ENCODE assay signal across 8 cellular contexts in the genomic region with DNA sequence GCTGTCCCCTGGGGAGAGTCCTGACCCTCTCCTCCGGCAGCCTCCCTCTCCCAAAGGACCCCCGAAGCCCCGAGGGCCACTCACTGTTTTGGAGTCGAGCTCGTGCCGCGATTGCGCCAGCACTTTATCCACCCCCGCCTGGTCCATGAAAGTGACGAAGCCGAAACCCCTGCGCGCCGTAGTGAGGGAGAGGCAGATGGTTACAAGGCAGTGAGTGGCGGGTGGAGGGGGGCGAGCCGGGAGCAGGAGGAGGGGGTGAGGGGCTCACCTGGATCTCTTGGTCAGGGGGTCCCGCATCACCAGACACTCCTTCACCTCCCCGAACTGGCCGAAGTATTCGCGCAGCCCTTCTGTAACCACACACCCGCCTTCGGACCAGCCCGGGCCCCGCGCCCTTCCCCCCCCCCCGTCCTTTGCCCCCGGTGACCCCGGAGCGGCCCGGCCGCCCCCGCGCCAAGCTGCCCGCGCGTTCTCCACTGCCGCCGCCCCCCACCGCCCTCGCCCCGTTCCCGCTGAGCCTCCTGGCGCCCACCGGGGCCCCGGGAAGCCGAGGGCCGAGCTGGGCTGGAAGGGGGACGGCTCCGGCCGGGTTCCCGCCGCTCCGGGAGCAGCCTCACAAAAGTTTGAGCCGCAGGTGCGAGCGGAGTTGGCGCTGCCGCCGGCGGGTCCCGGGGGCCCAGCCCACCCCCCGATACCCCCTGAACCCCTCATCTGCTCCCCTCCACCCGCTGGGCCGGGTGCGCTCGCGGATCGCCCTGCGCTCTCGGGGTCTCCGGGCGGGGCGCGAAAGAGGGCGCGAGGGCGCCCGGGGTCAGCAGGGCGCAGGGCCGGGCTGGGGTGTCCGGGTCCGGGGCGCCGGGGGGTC. TPM values are rescaled to one million over a fixed set of nuclear protein-coding genes. Genes with fewer than 3 reads are reported as not detected.
DNase-seq lines count a peak whose midpoint lies in the region; ATAC-seq, FAIRE-seq and TF ChIP-seq lines count a peak whose summit lies in the region.

No MANE protein-coding gene starts in this region.

- DNase-seq in BE2C (no peak), Peyer's patch (no peak), endothelial cell of umbilical vein (ENCODE audit: low read depth, low spot score) (no peak), AG08396 (ENCODE audit: low spot score) (no peak), H4 (ENCODE audit: low spot score) (no peak), T1000 (lab: John Stamatoyannopoulos, UW) (no peak)

- H3K4me3 ChIP-seq in BE2C (ENCODE audit: low read depth, low read length) (peak overlapping the region; percentile 38), Peyer's patch (peak overlapping the region; percentile 31 to 68 (median 52)), endothelial cell of umbilical vein (replicated peaks in 1 of 3; ENCODE audit: insufficient read depth in 1 of 3, low read depth in 1 of 3, low read length in 3 of 3) (no peak overlapping the region), parathyroid adenoma (ENCODE audit: low read depth, low read length) (peak overlapping the region; percentile 37)

- intact Hi-C loops in endothelial cell of umbilical vein (cut with micrococcal nuclease): no loop called here

- H3K27ac ChIP-seq in Peyer's patch (peak overlapping the region in 3 of 4 donors; percentile 22 to 61 (median 48)), endothelial cell of umbilical vein (ENCODE audit: insufficient read depth, low read depth, low read length) (no peak overlapping the region), parathyroid adenoma (no peak overlapping the region)

- no peak for FAIRE-seq in endothelial cell of umbilical vein (lab: Jason Lieb, UNC)

- no peak overlapping the region for H3K9ac ChIP-seq in endothelial cell of umbilical vein (replicated peaks; ENCODE audit: extremely low read depth, insufficient read depth, low read length)
- H3K9ac ChIP-seq in parathyroid adenoma: no peak overlapping the region

- H3K9me3 ChIP-seq in BE2C (no peaks in the 10 kb centered on the region), Peyer's patch (no peaks in the 10 kb centered on the region), endothelial cell of umbilical vein (replicated peaks; ENCODE audit: control insufficient read depth, insufficient read depth, low read length) (no peaks in the 10 kb centered on the region), parathyroid adenoma (ENCODE audit: control insufficient read depth, low read length) (no peaks in the 10 kb centered on the region)

- no peaks in the 10 kb centered on the region for H3K79me2 ChIP-seq in endothelial cell of umbilical vein (ENCODE audit: control insufficient read depth, insufficient read depth, low read length)
- no peaks in the 10 kb centered on the region for H3K79me2 ChIP-seq in parathyroid adenoma

- no peak for ATAC-seq in GM21529 (IDR thresholded peaks at IDR 0.05; ENCODE audit: unreplicated experiment)

- no TSS peak for BruUV-seq in endothelial cell of umbilical vein (replicated peaks; lab: Mats Ljungman, UMichigan)

- dilution Hi-C loops in endothelial cell of umbilical vein (cut with MboI; ENCODE audit: extremely low pct_ligation_motif_present, low sequenced_read_pairs): no loop called here

- POLR2A ChIA-PET in endothelial cell of umbilical vein (lab: Charles Lee): no interaction called here

- H3K4me1 ChIP-seq in BE2C: peaks cover 4% of the 10 kb centered on the region
- peaks cover 0 to 44% (median 9%) of the 10 kb centered on the region in 4 donors for H3K4me1 ChIP-seq in Peyer's patch
- H3K4me1 ChIP-seq in endothelial cell of umbilical vein (ENCODE audit: control insufficient read depth, extremely low read depth, insufficient read depth, low read length): no peaks in the 10 kb centered on the region
- peaks cover 7% of the 10 kb centered on the region for H3K4me1 ChIP-seq in parathyroid adenoma

- no peaks in the 10 kb centered on the region for H3K9me1 ChIP-seq in endothelial cell of umbilical vein (replicated peaks; ENCODE audit: control insufficient read depth, extremely low read depth, insufficient read depth, low read length)

- no peaks in the 10 kb centered on the region for H4K20me1 ChIP-seq in endothelial cell of umbilical vein (replicated peaks; ENCODE audit: control insufficient read depth, extremely low read depth, insufficient read depth, low read length)

- TF ChIP-seq CTCF in BE2C (IDR thresholded peaks at IDR 0.05; ENCODE audit: low read depth, low read length) (no peak), Peyer's patch (IDR thresholded peaks at IDR 0.05) (no peak), endothelial cell of umbilical vein (IDR thresholded peaks at IDR 0.05; ENCODE audit: extremely low read depth in 1 of 2, insufficient read depth in 1 of 2, low read depth in 1 of 2, low read length in 2 of 2) (no peak), parathyroid adenoma (IDR thresholded peaks at IDR 0.05) (no peak)

- no peak overlapping the region for H2AFZ ChIP-seq in endothelial cell of umbilical vein (ENCODE audit: low read depth, low read length)
- H2AFZ ChIP-seq in parathyroid adenoma: peak overlapping the region; percentile 73

- H3K4me2 ChIP-seq in endothelial cell of umbilical vein (ENCODE audit: insufficient read depth, low read length) (peak overlapping the region; percentile 24), parathyroid adenoma (ENCODE audit: low read length) (peak overlapping the region; percentile 68)

- H3K27me3 ChIP-seq in BE2C (peaks cover 54% of the 10 kb centered on the region), Peyer's patch (peaks cover 0 to 20% of the 10 kb centered on the region in 2 donors), endothelial cell of umbilical vein (ENCODE audit: control insufficient read depth in 2 of 2, insufficient read depth in 2 of 2, low read length in 2 of 2) (peaks cover 52 to 57% of the 10 kb centered on the region in 2 experiments), parathyroid adenoma (ENCODE audit: control insufficient read depth, insufficient read depth, low read length) (no peaks in the 10 kb centered on the region)

- H3K36me3 ChIP-seq in BE2C (no peaks in the 10 kb centered on the region), Peyer's patch (no peaks in the 10 kb centered on the region), endothelial cell of umbilical vein (ENCODE audit: control insufficient read depth in 2 of 2, extremely low read depth in 1 of 2, insufficient read depth in 2 of 2, low read length in 2 of 2) (no peaks in the 10 kb centered on the region), parathyroid adenoma (ENCODE audit: control insufficient read depth, insufficient read depth, low read length) (no peaks in the 10 kb centered on the region)

- CTCF ChIA-PET in endothelial cell of umbilical vein (lab: Charles Lee): interaction anchor here (0.6 to 3.1 kb wide), 9 partner anchors 8 to 96 kb away, joined by 3 to 24 read pairs (median 5); no protein-coding TSS in a partner anchor

- no peak for TF ChIP-seq POLR2A in Peyer's patch (IDR thresholded peaks at IDR 0.05)
- no peak for TF ChIP-seq POLR2A in endothelial cell of umbilical vein (IDR thresholded peaks at IDR 0.05; ENCODE audit: low read depth, low read length)

TF ChIP-seq in endothelial cell of umbilical vein, 7 proteins besides CTCF, POLR2A, EP300 and RAD21:
- peak; percentile 36 for TF ChIP-seq EZH2 (IDR thresholded peaks at IDR 0.05; ENCODE audit: borderline replicate concordance, low read depth, low read length, severe bottlenecking)
- no peak for TF ChIP-seq FOS (IDR thresholded peaks at IDR 0.05; ENCODE audit: borderline replicate concordance, insufficient read depth, low read length)

RNA-seq across cellular contexts. Expression of gene MSI1, which starts 0.8 kb away (rescaled TPM):
- polyA plus RNA-seq in BE2C (2012; ENCODE audit: insufficient read depth, insufficient read length, low read depth): 8.4 TPM
- total RNA-seq in Peyer's patch (1 to 10 TPM; 1.6 to 5.8 (median 4.2) TPM), endothelial cell of umbilical vein (0.12 TPM in 1 of 2 replicates, not detected in the other)
- 0.01 TPM in 1 of 2 replicates, not detected in the other for polyA plus RNA-seq in endothelial cell of umbilical vein
- polyA plus RNA-seq in endothelial cell of umbilical vein (2011; cell fraction: cytosol; rRNA removed): not detected in 2 replicates
- 0.07 TPM in 1 of 2 replicates, not detected in the other for polyA plus RNA-seq in endothelial cell of umbilical vein (2011; cell fraction: nucleus; rRNA removed)
- polyA plus RNA-seq in endothelial cell of umbilical vein (2012): not detected in 2 replicates
- polyA minus RNA-seq in endothelial cell of umbilical vein: not detected in 2 replicates
- polyA minus RNA-seq in endothelial cell of umbilical vein (2011; cell fraction: cytosol; rRNA and poly(A)+ RNA removed): not detected
- polyA minus RNA-seq in endothelial cell of umbilical vein (2011; cell fraction: nucleus; rRNA and poly(A)+ RNA removed): not detected in 2 replicates
- total RNA-seq in H4 (2014; rRNA removed; shearing (Covaris generic)): 0.35 and 0.72 TPM in 2 replicates

RNA-seq across cellular contexts. Expression of gene PLA2G1B, which starts 40.6 kb away (rescaled TPM):
- polyA plus RNA-seq in BE2C (2012; ENCODE audit: insufficient read depth, insufficient read length, low read depth): not detected
- total RNA-seq in Peyer's patch (not detected), endothelial cell of umbilical vein (not detected in 2 replicates)
- polyA plus RNA-seq in endothelial cell of umbilical vein: not detected in 2 replicates
- not detected in 2 replicates for polyA plus RNA-seq in endothelial cell of umbilical vein (2011; cell fraction: cytosol; rRNA removed)
- polyA plus RNA-seq in endothelial cell of umbilical vein (2011; cell fraction: nucleus; rRNA removed): not detected in 2 replicates
- polyA plus RNA-seq in endothelial cell of umbilical vein (2012): not detected in 2 replicates
- polyA minus RNA-seq in endothelial cell of umbilical vein: not detected in 2 replicates
- polyA minus RNA-seq in endothelial cell of umbilical vein (2011; cell fraction: cytosol; rRNA and poly(A)+ RNA removed): not detected
- not detected in 2 replicates for polyA minus RNA-seq in endothelial cell of umbilical vein (2011; cell fraction: nucleus; rRNA and poly(A)+ RNA removed)
- not detected in 2 replicates for total RNA-seq in H4 (2014; rRNA removed; shearing (Covaris generic))

Comparison
In these comparisons a context has a peak if more than half of its experiments do, and no peak if none do; other contexts are left out.
1. H3K4me3 ChIP-seq: peak in BE2C (single experiment), Peyer's patch (4 of 4) and parathyroid adenoma (single experiment); none in endothelial cell of umbilical vein (0 of 3).
2. H3K27ac ChIP-seq: peak in Peyer's patch (3 of 4); none in endothelial cell of umbilical vein (single experiment) and parathyroid adenoma (single experiment).